1 cellular context compared by ENCODE assay signal in genomic region chr22:17130199-17130598, GRCh38.
TF ChIP-seq lines count a peak whose summit lies in the region.

No MANE protein-coding gene starts in this region.

TF ChIP-seq in IMR-90, 13 proteins besides CTCF, POLR2A, EP300 and RAD21:
- TF ChIP-seq BHLHE40 (IDR thresholded peaks at IDR 0.05; ENCODE audit: low read depth, low read length) (no peak), USF2 (IDR thresholded peaks at IDR 0.05; ENCODE audit: low read depth, low read length) (no peak), MAFK (IDR thresholded peaks at IDR 0.05; ENCODE audit: low read depth, low read length) (no peak), SMC3 (IDR thresholded peaks at IDR 0.05; ENCODE audit: low read depth, low read length) (no peak), MXI1 (IDR thresholded peaks at IDR 0.05; ENCODE audit: borderline replicate concordance, low read depth, low read length) (no peak), CEBPB (IDR thresholded peaks at IDR 0.05; ENCODE audit: low read depth, low read length) (no peak), FOS (IDR thresholded peaks at IDR 0.05; ENCODE audit: low read depth, low read length) (no peak), ELK1 (IDR thresholded peaks at IDR 0.05; ENCODE audit: borderline replicate concordance, low read depth, low read length) (no peak), MAZ (IDR thresholded peaks at IDR 0.05; ENCODE audit: borderline replicate concordance, low read depth, low read length) (no peak), NFE2L2 (IDR thresholded peaks at IDR 0.05; ENCODE audit: low read depth, low read length) (no peak), RCOR1 (IDR thresholded peaks at IDR 0.05; ENCODE audit: insufficient replicate concordance, low read length) (no peak), CHD1 (IDR thresholded peaks at IDR 0.05; ENCODE audit: low read depth, low read length) (no peak), RFX5 (IDR thresholded peaks at IDR 0.05; ENCODE audit: low read depth, low read length) (no peak)
TF ChIP-seq in IMR-90: peak in this region for 0.
